1 cellular context compared by ENCODE assay signal in genomic region chr10:21099291-21099800, GRCh38.
TF ChIP-seq lines count a peak whose summit lies in the region.

No MANE protein-coding gene starts in this region.

TF ChIP-seq in K562, 482 proteins besides CTCF, POLR2A, EP300 and RAD21 (continued from another document):
- TF ChIP-seq, protein P1, sequence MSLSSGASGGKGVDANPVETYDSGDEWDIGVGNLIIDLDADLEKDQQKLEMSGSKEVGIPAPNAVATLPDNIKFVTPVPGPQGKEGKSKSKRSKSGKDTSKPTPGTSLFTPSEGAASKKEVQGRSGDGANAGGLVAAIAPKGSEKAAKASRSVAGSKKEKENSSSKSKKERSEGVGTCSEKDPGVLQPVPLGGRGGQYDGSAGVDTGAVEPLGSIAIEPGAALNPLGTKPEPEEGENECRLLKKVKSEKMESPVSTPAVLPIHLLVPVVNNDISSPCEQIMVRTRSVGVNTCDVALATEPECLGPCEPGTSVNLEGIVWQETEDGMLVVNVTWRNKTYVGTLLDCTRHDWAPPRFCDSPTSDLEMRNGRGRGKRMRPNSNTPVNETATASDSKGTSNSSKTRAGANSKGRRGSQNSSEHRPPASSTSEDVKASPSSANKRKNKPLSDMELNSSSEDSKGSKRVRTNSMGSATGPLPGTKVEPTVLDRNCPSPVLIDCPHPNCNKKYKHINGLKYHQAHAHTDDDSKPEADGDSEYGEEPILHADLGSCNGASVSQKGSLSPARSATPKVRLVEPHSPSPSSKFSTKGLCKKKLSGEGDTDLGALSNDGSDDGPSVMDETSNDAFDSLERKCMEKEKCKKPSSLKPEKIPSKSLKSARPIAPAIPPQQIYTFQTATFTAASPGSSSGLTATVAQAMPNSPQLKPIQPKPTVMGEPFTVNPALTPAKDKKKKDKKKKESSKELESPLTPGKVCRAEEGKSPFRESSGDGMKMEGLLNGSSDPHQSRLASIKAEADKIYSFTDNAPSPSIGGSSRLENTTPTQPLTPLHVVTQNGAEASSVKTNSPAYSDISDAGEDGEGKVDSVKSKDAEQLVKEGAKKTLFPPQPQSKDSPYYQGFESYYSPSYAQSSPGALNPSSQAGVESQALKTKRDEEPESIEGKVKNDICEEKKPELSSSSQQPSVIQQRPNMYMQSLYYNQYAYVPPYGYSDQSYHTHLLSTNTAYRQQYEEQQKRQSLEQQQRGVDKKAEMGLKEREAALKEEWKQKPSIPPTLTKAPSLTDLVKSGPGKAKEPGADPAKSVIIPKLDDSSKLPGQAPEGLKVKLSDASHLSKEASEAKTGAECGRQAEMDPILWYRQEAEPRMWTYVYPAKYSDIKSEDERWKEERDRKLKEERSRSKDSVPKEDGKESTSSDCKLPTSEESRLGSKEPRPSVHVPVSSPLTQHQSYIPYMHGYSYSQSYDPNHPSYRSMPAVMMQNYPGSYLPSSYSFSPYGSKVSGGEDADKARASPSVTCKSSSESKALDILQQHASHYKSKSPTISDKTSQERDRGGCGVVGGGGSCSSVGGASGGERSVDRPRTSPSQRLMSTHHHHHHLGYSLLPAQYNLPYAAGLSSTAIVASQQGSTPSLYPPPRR (CRISPR knock-in tag; IDR thresholded peaks at IDR 0.05; ENCODE audit: borderline replicate concordance), result no peak
- TF ChIP-seq, protein P2, sequence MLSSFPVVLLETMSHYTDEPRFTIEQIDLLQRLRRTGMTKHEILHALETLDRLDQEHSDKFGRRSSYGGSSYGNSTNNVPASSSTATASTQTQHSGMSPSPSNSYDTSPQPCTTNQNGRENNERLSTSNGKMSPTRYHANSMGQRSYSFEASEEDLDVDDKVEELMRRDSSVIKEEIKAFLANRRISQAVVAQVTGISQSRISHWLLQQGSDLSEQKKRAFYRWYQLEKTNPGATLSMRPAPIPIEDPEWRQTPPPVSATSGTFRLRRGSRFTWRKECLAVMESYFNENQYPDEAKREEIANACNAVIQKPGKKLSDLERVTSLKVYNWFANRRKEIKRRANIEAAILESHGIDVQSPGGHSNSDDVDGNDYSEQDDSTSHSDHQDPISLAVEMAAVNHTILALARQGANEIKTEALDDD (IDR thresholded peaks at IDR 0.05), result no peak
- TF ChIP-seq FOS (IDR thresholded peaks at IDR 0.05; ENCODE audit: extremely low read depth, insufficient read length) (no peak), ZBTB43 (CRISPR knock-in tag; IDR thresholded peaks at IDR 0.05) (no peak), TFAM (CRISPR knock-in tag; conservative IDR thresholded peaks at IDR 0.05) (no peak), ZNF280A (IDR thresholded peaks at IDR 0.05; ENCODE audit: low read depth, partially characterized antibody) (no peak), CXXC5 (CRISPR knock-in tag; IDR thresholded peaks at IDR 0.05) (0 out of 2 replicates have a peak, but pooled peaks have one; percentile 7), KLF16 (IDR thresholded peaks at IDR 0.05) (no peak), ZNF217 (CRISPR knock-in tag; IDR thresholded peaks at IDR 0.05) (no peak), PTTG1 (tag; IDR thresholded peaks at IDR 0.05; ENCODE audit: low read depth) (0 out of 2 replicates have a peak, but pooled peaks have one; percentile 51), RBBP5 (IDR thresholded peaks at IDR 0.05; ENCODE audit: borderline replicate concordance, insufficient read depth, low read length, poor library complexity, severe bottlenecking) (no peak), ZNF175 (CRISPR knock-in tag; IDR thresholded peaks at IDR 0.05; ENCODE audit: low read depth) (peak; percentile 68), EGR1 (conservative IDR thresholded peaks at IDR 0.05) (no peak), ARNT (IDR thresholded peaks at IDR 0.05) (no peak), HNRNPK (IDR thresholded peaks at IDR 0.05; ENCODE audit: low read depth, low read length, poor library complexity, severe bottlenecking) (no peak), MBD1 (CRISPR knock-in tag; IDR thresholded peaks at IDR 0.05) (no peak), NR2F6 (CRISPR knock-in tag; IDR thresholded peaks at IDR 0.05) (no peak), POLR2AphosphoS5 (IDR thresholded peaks at IDR 0.05; ENCODE audit: control insufficient read depth, insufficient read depth, low read depth, low read length) (no peak), MGA (IDR thresholded peaks at IDR 0.05) (no peak), GTF2A2 (tag; IDR thresholded peaks at IDR 0.05) (peak; percentile 21; the same call in 1 of the 2 replicates)
- TF ChIP-seq, protein P3, sequence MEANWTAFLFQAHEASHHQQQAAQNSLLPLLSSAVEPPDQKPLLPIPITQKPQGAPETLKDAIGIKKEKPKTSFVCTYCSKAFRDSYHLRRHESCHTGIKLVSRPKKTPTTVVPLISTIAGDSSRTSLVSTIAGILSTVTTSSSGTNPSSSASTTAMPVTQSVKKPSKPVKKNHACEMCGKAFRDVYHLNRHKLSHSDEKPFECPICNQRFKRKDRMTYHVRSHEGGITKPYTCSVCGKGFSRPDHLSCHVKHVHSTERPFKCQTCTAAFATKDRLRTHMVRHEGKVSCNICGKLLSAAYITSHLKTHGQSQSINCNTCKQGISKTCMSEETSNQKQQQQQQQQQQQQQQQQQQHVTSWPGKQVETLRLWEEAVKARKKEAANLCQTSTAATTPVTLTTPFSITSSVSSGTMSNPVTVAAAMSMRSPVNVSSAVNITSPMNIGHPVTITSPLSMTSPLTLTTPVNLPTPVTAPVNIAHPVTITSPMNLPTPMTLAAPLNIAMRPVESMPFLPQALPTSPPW (CRISPR knock-in tag; IDR thresholded peaks at IDR 0.05), result no peak
